20 cellular contexts compared by ENCODE assay signal in genomic region chr4:127484101-127484500, GRCh38.
DNase-seq lines count a peak whose midpoint lies in the region; ATAC-seq and TF ChIP-seq lines count a peak whose summit lies in the region.
"Had no signal": no experiment of that assay in that cellular context is flagged by ENCODE, and none has a peak within 500 bp of the region (broad histone marks: within the 10 kb centered on the region; RNA-seq: fewer than 3 reads in every experiment).

No MANE protein-coding gene starts in this region.

- TF ChIP-seq POLR2A in esophagus squamous epithelium (IDR thresholded peaks at IDR 0.05), result no peak

- H3K14ac ChIP-seq in neuronal stem cell (ENCODE audit: low read length), result no peak overlapping the region

- no CpG with 5 or more reads among the region's 1 CpG for WGBS in neuronal stem cell (ENCODE audit: extremely low coverage in 2 of 2, insufficient read length in 2 of 2, insufficient replicate concordance in 1 of 2), 2 donors
- 13 to 36% methylated on average over 1 of the region's 1 CpG for WGBS in esophagus squamous epithelium, 2 donors

- H3K4me1 ChIP-seq in SJSA1 (replicated peaks) (peaks cover 40% of the 10 kb centered on the region), neuronal stem cell (ENCODE audit: control insufficient read depth in 2 of 2, insufficient read depth in 1 of 2, low read depth in 1 of 2, low read length in 2 of 2) (peaks cover 2 to 3% of the 10 kb centered on the region in 2 donors), esophagus squamous epithelium (no peaks in the 10 kb centered on the region)
- H3K4me1 ChIP-seq: BE2C, BLaER1, Caco-2 had no signal

- H2BK120ac ChIP-seq in neuronal stem cell (ENCODE audit: low read depth, low read length), result no peak overlapping the region

- no peak for TF ChIP-seq CTCF in esophagus squamous epithelium (IDR thresholded peaks at IDR 0.05)
- no peak for TF ChIP-seq CTCF in GM10266 (IDR thresholded peaks at IDR 0.05; ENCODE audit: control insufficient read depth, insufficient read depth, low read depth, missing control alignments)

- H3K4me2 ChIP-seq in neuronal stem cell (ENCODE audit: insufficient read depth, low read length, poor library complexity, severe bottlenecking), result no peak overlapping the region
- H3K4me2 ChIP-seq: BLaER1 had no signal

- peak overlapping the region; percentile 27 for H2AFZ ChIP-seq in neuronal stem cell (ENCODE audit: low read length)

- no peak overlapping the region for H4K91ac ChIP-seq in neuronal stem cell (ENCODE audit: low read depth, low read length, poor library complexity)

- no peak overlapping the region for H2BK5ac ChIP-seq in neuronal stem cell (ENCODE audit: low read length)

- H3K79me1 ChIP-seq in neuronal stem cell (ENCODE audit: low read depth, low read length), result no peaks in the 10 kb centered on the region

- H3K18ac ChIP-seq in neuronal stem cell (ENCODE audit: low read length), result no peak overlapping the region

- no peak overlapping the region for H4K8ac ChIP-seq in neuronal stem cell (ENCODE audit: low read depth, low read length)

- H3K27ac ChIP-seq in SJSA1 (peak overlapping the region; percentile 95), neuronal stem cell (replicated peaks; ENCODE audit: low read length) (no peak overlapping the region), esophagus squamous epithelium (no peak overlapping the region)
- H3K27ac ChIP-seq: BLaER1 had no signal

- H3K4me3 ChIP-seq in SJSA1 (no peak overlapping the region), neuronal stem cell (ENCODE audit: low read length in 2 of 2) (no peak overlapping the region), esophagus squamous epithelium (no peak overlapping the region)
- H3K4me3 ChIP-seq: BLaER1 had no signal

- DNase-seq in H4 (ENCODE audit: low spot score) (peak; percentile 90), SJSA1 (ENCODE audit: low read depth in 1 of 2, low spot score in 2 of 2) (peak; percentile 66 to 93), astrocyte of the hippocampus (ENCODE audit: low read depth, low spot score) (peak; percentile 50), neuronal stem cell (ENCODE audit: low spot score) (no peak), cerebellum (ENCODE audit: low spot score) (no peak), esophagus squamous epithelium (lab: John Stamatoyannopoulos, UW) (no peak), GM10266 (ENCODE audit: extremely low spot score) (no peak)
- DNase-seq: 8988T; ACHN; BE2C; C1 segment of cervical spinal cord; Caco-2; Calu3; CD4-positive, alpha-beta memory T cell; CD4-positive, CD25-positive, alpha-beta regulatory T cell; CD8-positive, alpha-beta memory T cell; DMS79 treated with DMSO at 0.1 percent for 48 hours; GDM1 had no signal

- no peak overlapping the region for H2BK12ac ChIP-seq in neuronal stem cell (ENCODE audit: low read length)

- H3K27me3 ChIP-seq in SJSA1 (replicated peaks), result no peaks in the 10 kb centered on the region
- H3K27me3 ChIP-seq in neuronal stem cell (ENCODE audit: control insufficient read depth in 3 of 3, insufficient read depth in 3 of 3, low read depth in 1 of 3, low read length in 3 of 3), result no peaks in the 10 kb centered on the region
- H3K27me3 ChIP-seq in esophagus squamous epithelium, result no peaks in the 10 kb centered on the region
- H3K27me3 ChIP-seq: BE2C, BLaER1 had no signal

- H2AK5ac ChIP-seq in neuronal stem cell (ENCODE audit: low read depth, low read length), result no peak overlapping the region

- H3K9me3 ChIP-seq in SJSA1 (replicated peaks) (no peaks in the 10 kb centered on the region), neuronal stem cell (replicated peaks in 1 of 2; ENCODE audit: control insufficient read depth in 2 of 2, insufficient read depth in 1 of 2, low read depth in 1 of 2, low read length in 2 of 2) (no peaks in the 10 kb centered on the region), esophagus squamous epithelium (no peaks in the 10 kb centered on the region)
- H3K9me3 ChIP-seq: BE2C, BLaER1, Caco-2 had no signal

- ATAC-seq in GM18502 (IDR thresholded peaks at IDR 0.05; ENCODE audit: poor library complexity, unreplicated experiment), result no peak

- no peak overlapping the region for H3K9ac ChIP-seq in neuronal stem cell (ENCODE audit: low read depth, low read length, poor library complexity)
- H3K9ac ChIP-seq: BLaER1 had no signal

- no peak overlapping the region for H3K4ac ChIP-seq in neuronal stem cell (ENCODE audit: low read length)

- H2BK15ac ChIP-seq in neuronal stem cell (ENCODE audit: low read length), result no peak overlapping the region

- no peak overlapping the region for H3K23ac ChIP-seq in neuronal stem cell (ENCODE audit: low read depth, low read length, poor library complexity)

- no peaks in the 10 kb centered on the region for H3K36me3 ChIP-seq in SJSA1
- no peaks in the 10 kb centered on the region for H3K36me3 ChIP-seq in neuronal stem cell (replicated peaks in 1 of 2; ENCODE audit: control insufficient read depth in 2 of 2, insufficient read depth in 2 of 2, low read length in 2 of 2)
- H3K36me3 ChIP-seq in esophagus squamous epithelium, result no peaks in the 10 kb centered on the region
- H3K36me3 ChIP-seq: BE2C, BLaER1 had no signal

- intact Hi-C loops in esophagus squamous epithelium (cut with DNase I), result no loop called here

Comparison
In these comparisons a context has a peak if more than half of its experiments do, and no peak if none do; other contexts are left out.
1. DNase-seq: peak in H4 (single experiment), SJSA1 (2 of 2) and astrocyte of the hippocampus (single experiment); none in neuronal stem cell (single experiment), cerebellum (single experiment), esophagus squamous epithelium (single experiment) and GM10266 (single experiment).